2 cellular contexts compared by ENCODE assay signal in genomic region chr9:93574900-93575705, GRCh38.
A peak's percentile ranks its signal among the peaks of the same experiment; 100 is the strongest.
TF ChIP-seq lines count a peak whose summit lies in the region.

No MANE protein-coding gene starts in this region.

TF ChIP-seq in K562, 482 proteins besides CTCF, POLR2A, EP300 and RAD21:
- TF ChIP-seq ZNF146 (CRISPR knock-in tag; IDR thresholded peaks at IDR 0.05; ENCODE audit: unreplicated experiment) (no peak), HIVEP1 (CRISPR knock-in tag; IDR thresholded peaks at IDR 0.05) (no peak), PBX2 (CRISPR knock-in tag; IDR thresholded peaks at IDR 0.05; ENCODE audit: low read depth) (no peak), PBX2 (tag; conservative IDR thresholded peaks at IDR 0.05; ENCODE audit: low read depth) (no peak), CHD7 (IDR thresholded peaks at IDR 0.05; ENCODE audit: low read depth, low read length) (no peak), FIP1L1 (IDR thresholded peaks at IDR 0.05; ENCODE audit: low read depth, low read length, poor library complexity, severe bottlenecking) (peak; percentile 19), ZBTB9 (CRISPR knock-in tag; IDR thresholded peaks at IDR 0.05) (0 out of 2 replicates have a peak, but pooled peaks have one; percentile 39)

TF ChIP-seq in HepG2, 621 proteins besides CTCF, POLR2A, EP300 and RAD21:
- 0 out of 2 replicates have a peak, but pooled peaks have one; percentile 12 for TF ChIP-seq ZBTB33 (CRISPR knock-in tag; IDR thresholded peaks at IDR 0.05)
- no peak for TF ChIP-seq ZNF234 (CRISPR knock-in tag; conservative IDR thresholded peaks at IDR 0.05)
- TF ChIP-seq PATZ1 (CRISPR knock-in tag; IDR thresholded peaks at IDR 0.05), result peak; percentile 29; the same call in 1 of the 2 replicates
- 0 out of 2 replicates have a peak, but pooled peaks have one; percentile 18 for TF ChIP-seq ZNF263 (CRISPR knock-in tag; IDR thresholded peaks at IDR 0.05)
- no peak for TF ChIP-seq ZNF773 (CRISPR knock-in tag; IDR thresholded peaks at IDR 0.05; ENCODE audit: borderline replicate concordance)
- 0 out of 2 replicates have a peak, but pooled peaks have one; percentile 6 for TF ChIP-seq SAP130 (CRISPR knock-in tag; IDR thresholded peaks at IDR 0.05; ENCODE audit: low read depth)
- TF ChIP-seq ZFP91 (CRISPR knock-in tag; IDR thresholded peaks at IDR 0.05; ENCODE audit: borderline replicate concordance), result 0 out of 2 replicates have a peak, but pooled peaks have one; percentile 43
- TF ChIP-seq TAF1 (CRISPR knock-in tag; IDR thresholded peaks at IDR 0.05), result 0 out of 2 replicates have a peak, but pooled peaks have one; percentile 6
- 0 out of 2 replicates have a peak, but pooled peaks have one; percentile 23 for TF ChIP-seq ZNF772 (CRISPR knock-in tag; IDR thresholded peaks at IDR 0.05)
- TF ChIP-seq PCBP1 (IDR thresholded peaks at IDR 0.05; ENCODE audit: borderline replicate concordance, low read depth, low read length), result 0 out of 2 replicates have a peak, but pooled peaks have one; percentile 81
- TF ChIP-seq ZBTB38 (CRISPR knock-in tag; IDR thresholded peaks at IDR 0.05), result 0 out of 2 replicates have a peak, but pooled peaks have one; percentile 20
- no peak for TF ChIP-seq RXRB (CRISPR knock-in tag; IDR thresholded peaks at IDR 0.05; ENCODE audit: borderline replicate concordance)
- TF ChIP-seq HNRNPL (IDR thresholded peaks at IDR 0.05; ENCODE audit: low read depth, low read length), result peak; percentile 48
- TF ChIP-seq FOXA3 (CRISPR knock-in tag; IDR thresholded peaks at IDR 0.05), result no peak
